8 cellular contexts compared by ENCODE assay signal in genomic region chr2:216023055-216023648, GRCh38. TPM values are rescaled to one million over a fixed set of nuclear protein-coding genes. Genes with fewer than 3 reads are reported as not detected.
DNase-seq lines count a peak whose midpoint lies in the region; ATAC-seq, FAIRE-seq and TF ChIP-seq lines count a peak whose summit lies in the region.

No MANE protein-coding gene starts in this region.

- H3K9me3 Mint-ChIP-seq in type B pancreatic cell = no peaks in the 10 kb centered on the region

- ATAC-seq in heart right ventricle (peak in 1 of 8 donors; percentile 56), Right ventricle myocardium superior (ENCODE audit: poor library complexity) (no peak), lower lobe of right lung (peak; percentile 59 to 79)

- no peak for DNase-seq in heart right ventricle
- DNase-seq in Right ventricle myocardium superior = no peak
- DNase-seq in H4 (ENCODE audit: low spot score) = peak; percentile 38
- DNase-seq in KG1 (lab: John Stamatoyannopoulos, UW) = peak; percentile 28
- peak; percentile 64 for DNase-seq in SW480 (ENCODE audit: low spot score)
- peak; percentile 68 for DNase-seq in bronchial epithelial cell (ENCODE audit: low read depth)
- no peak for DNase-seq in lower lobe of right lung
- no peak for DNase-seq in type B pancreatic cell (ENCODE audit: extremely low spot score, unreplicated experiment)

- H3K4me1 Mint-ChIP-seq in type B pancreatic cell (ENCODE audit: unreplicated experiment) = no peaks in the 10 kb centered on the region

- WGBS in heart right ventricle, 2 donors = 37 to 38% methylated on average over 3 of the region's 3 CpGs

- no peaks in the 10 kb centered on the region for H3K36me3 ChIP-seq in heart right ventricle
- H3K36me3 ChIP-seq in bronchial epithelial cell (ENCODE audit: control insufficient read depth, insufficient read depth, low read length) = no peaks in the 10 kb centered on the region
- H3K36me3 ChIP-seq in lower lobe of right lung = no peaks in the 10 kb centered on the region

- no peaks in the 10 kb centered on the region for H3K27me3 ChIP-seq in heart right ventricle
- H3K27me3 ChIP-seq in bronchial epithelial cell (ENCODE audit: control insufficient read depth, insufficient read depth, low read length) = no peaks in the 10 kb centered on the region
- no peaks in the 10 kb centered on the region for H3K27me3 ChIP-seq in lower lobe of right lung (ENCODE audit: low read depth)

- H3K4me1 ChIP-seq in heart right ventricle = no peaks in the 10 kb centered on the region
- H3K4me1 ChIP-seq in lower lobe of right lung = peaks cover 3% of the 10 kb centered on the region

- TF ChIP-seq CTCF in heart right ventricle (IDR thresholded peaks at IDR 0.05) = peak in 8 of 9 donors; percentile 13 to 67 (median 56)
- TF ChIP-seq CTCF in bronchial epithelial cell (IDR thresholded peaks at IDR 0.05; ENCODE audit: insufficient read depth, low read length, severe bottlenecking) = peak; percentile 60
- TF ChIP-seq CTCF in lower lobe of right lung (IDR thresholded peaks at IDR 0.05) = peak; percentile 60
- TF ChIP-seq CTCF in type B pancreatic cell (conservative IDR thresholded peaks at IDR 0.05) = peak; percentile 78

- intact Hi-C loops in heart right ventricle (cut with DNase I) = loop anchor here in 1 of 10 donors (5.0 kb wide), 1 partner anchor 71 kb away; no protein-coding TSS in a partner anchor
- intact Hi-C loops in Right ventricle myocardium superior (cut with DNase I) = no loop called here
- intact Hi-C loops in lower lobe of right lung (cut with DNase I) = no loop called here

- H3K9me3 ChIP-seq in heart right ventricle = no peaks in the 10 kb centered on the region
- no peaks in the 10 kb centered on the region for H3K9me3 ChIP-seq in lower lobe of right lung

- H3K27me3 Mint-ChIP-seq in type B pancreatic cell = no peaks in the 10 kb centered on the region

- FAIRE-seq in bronchial epithelial cell (lab: Jason Lieb, UNC) = no peak

- H3K27ac Mint-ChIP-seq in type B pancreatic cell = no peak overlapping the region

- no peaks in the 10 kb centered on the region for H3K36me3 Mint-ChIP-seq in type B pancreatic cell

- no peak overlapping the region for H3K4me3 Mint-ChIP-seq in type B pancreatic cell

- H3K27ac ChIP-seq in heart right ventricle = no peak overlapping the region
- H3K27ac ChIP-seq in lower lobe of right lung = no peak overlapping the region

- H3K4me3 ChIP-seq in heart right ventricle (no peak overlapping the region), bronchial epithelial cell (ENCODE audit: low read depth, low read length) (no peak overlapping the region), lower lobe of right lung (no peak overlapping the region)

RNA-seq across cellular contexts. Expression of gene MREG, which starts 9.8 kb away (rescaled TPM):
- total RNA-seq in heart right ventricle (1 to 10 TPM in 1 of 10 donors, under 1 TPM in 9; 0.13 to 1.5 (median 0.38) TPM), Right ventricle myocardium superior (0.38 TPM), bronchial epithelial cell (24.7 and 28.8 TPM in 2 replicates), lower lobe of right lung (12.7 TPM), type B pancreatic cell (ENCODE audit: low replicate concordance) (15.7 and 21.2 TPM in 2 replicates)
- under 1 TPM; 0.14 to 0.51 TPM for polyA plus RNA-seq in heart right ventricle
- total RNA-seq in H4 (2014; rRNA removed; shearing (Covaris generic)) = 5.5 and 8.3 TPM in 2 replicates

RNA-seq across cellular contexts. Expression of gene PECR, which starts 58.5 kb away (rescaled TPM):
- 1 to 10 TPM; 3.3 to 6.6 (median 4.1) TPM for total RNA-seq in heart right ventricle
- polyA plus RNA-seq in heart right ventricle = 1 to 10 TPM; 2.0 to 4.4 TPM
- total RNA-seq in Right ventricle myocardium superior = 6.0 TPM
- 12.8 and 21.8 TPM in 2 replicates for total RNA-seq in H4 (2014; rRNA removed; shearing (Covaris generic))
- total RNA-seq in bronchial epithelial cell = 21.3 and 57.5 TPM in 2 replicates
- total RNA-seq in lower lobe of right lung = 18.5 TPM
- 13.9 and 19.0 TPM in 2 replicates for total RNA-seq in type B pancreatic cell (ENCODE audit: low replicate concordance)

RNA-seq across cellular contexts. Expression of gene TMEM169, which starts 58.6 kb away (rescaled TPM):
- total RNA-seq in heart right ventricle (under 1 TPM in 8 of 10 donors, not detected in 2; 0.11 to 0.97 (median 0.23) TPM), Right ventricle myocardium superior (0.62 TPM), bronchial epithelial cell (0.26 and 0.51 TPM in 2 replicates), lower lobe of right lung (1.2 TPM), type B pancreatic cell (ENCODE audit: low replicate concordance) (2.1 and 5.1 TPM in 2 replicates)
- polyA plus RNA-seq in heart right ventricle = under 1 TPM; 0.10 to 0.15 TPM
- total RNA-seq in H4 (2014; rRNA removed; shearing (Covaris generic)) = 0.16 and 0.35 TPM in 2 replicates

Comparison
In these comparisons a context has a peak if more than half of its experiments do, and no peak if none do; other contexts are left out.
1. DNase-seq: peak in H4 (single experiment), KG1 (single experiment), SW480 (single experiment) and bronchial epithelial cell (single experiment); none in heart right ventricle (0 of 2), Right ventricle myocardium superior (single experiment), lower lobe of right lung (single experiment) and type B pancreatic cell (single experiment).
2. Peak in every context shown above with its lines, with median percentiles within 50 percentile points of each other: CTCF ChIP-seq.